ENCODE assay signal across 8 cellular contexts in genomic region chr11:18384157-18384641, GRCh38. TPM values are rescaled to one million over a fixed set of nuclear protein-coding genes. Genes with fewer than 3 reads are reported as not detected.
DNase-seq lines count a peak whose midpoint lies in the region; ATAC-seq and TF ChIP-seq lines count a peak whose summit lies in the region.

No MANE protein-coding gene starts in this region.

- DNase-seq in ELF-1 (ENCODE audit: low read depth, low spot score) (peak; percentile 77), HS-5 (ENCODE audit: low read depth) (peak; percentile 74), fibroblast of pulmonary artery (ENCODE audit: low read depth) (peak; percentile 91), omental fat pad (ENCODE audit: low spot score) (no peak), NCI-H1436 (lab: John Stamatoyannopoulos, UW) (no peak)
- no peak for DNase-seq in effector CD8-positive, alpha-beta T cell (lab: John Stamatoyannopoulos, UW)

- ATAC-seq in GM21447 (IDR thresholded peaks at IDR 0.05; ENCODE audit: unreplicated experiment) (peak; percentile 50), omental fat pad (ENCODE audit: low FRiP score) (peak; percentile 71)

- TF ChIP-seq CTCF in VCaP (conservative IDR thresholded peaks at IDR 0.05) = no peak
- TF ChIP-seq CTCF in fibroblast of pulmonary artery (IDR thresholded peaks at IDR 0.05; ENCODE audit: low read length, missing control alignments) = no peak
- TF ChIP-seq CTCF in omental fat pad (IDR thresholded peaks at IDR 0.05) = no peak

- H3K4me3 ChIP-seq in fibroblast of pulmonary artery (replicated peaks; ENCODE audit: low read depth, low read length) = peak overlapping the region; percentile 14

- H3K27ac ChIP-seq in VCaP = peak overlapping the region; percentile 94

RNA-seq across cellular contexts. Expression of gene LDHA, which starts 10.2 kb away (rescaled TPM):
- 100 to 1,000 TPM; 403 to 946 (median 700) TPM for total RNA-seq in omental fat pad

RNA-seq across cellular contexts. Expression of gene LDHC, which starts 27.9 kb away (rescaled TPM):
- under 1 TPM in 2 of 4 donors, not detected in 2; 0.19 to 0.60 TPM for total RNA-seq in omental fat pad

Comparison
In these comparisons a context has a peak if more than half of its experiments do, and no peak if none do; other contexts are left out.
1. DNase-seq: peak in ELF-1 (single experiment), HS-5 (single experiment) and fibroblast of pulmonary artery (single experiment); none in omental fat pad (single experiment), NCI-H1436 (single experiment) and effector CD8-positive, alpha-beta T cell (single experiment).